Comparison of ENCODE assay signal across 12 cellular contexts in genomic region chr17:42181851-42182207, GRCh38. TPM values are rescaled to one million over a fixed set of nuclear protein-coding genes. Genes with fewer than 3 reads are reported as not detected.
DNase-seq lines count a peak whose midpoint lies in the region; ATAC-seq and TF ChIP-seq lines count a peak whose summit lies in the region.
"Had no signal": no experiment of that assay in that cellular context is flagged by ENCODE, and none has a peak within 500 bp of the region (broad histone marks: within the 10 kb centered on the region; RNA-seq: fewer than 3 reads in every experiment).

No MANE protein-coding gene starts in this region.

- H3K9me3 ChIP-seq in suprapubic skin: no peaks in the 10 kb centered on the region
- H3K9me3 ChIP-seq: esophagus muscularis mucosa, HAP-1, left lung, upper lobe of right lung had no signal

- POLR2A ChIA-PET in activated CD4-positive, alpha-beta T cell treated with anti-CD3 and anti-CD28 coated beads, Interleukin-2, amount 10 ng/mL, durations not matched to agents 7 days and 5 days (lab: Charles Lee): interaction anchor here (0.5 to 0.8 kb wide), 3 partner anchors 8 to 67 kb away, joined by 3 to 5 read pairs (median 4); partner anchors contain the start of gene GHDC
- POLR2A ChIA-PET in activated CD4-positive, alpha-beta memory T cell treated with anti-CD3 and anti-CD28 coated beads for 36 hours (lab: Charles Lee): interaction anchor here (1.1 to 2.3 kb wide), 4 partner anchors 12 to 164 kb away, joined by 3 to 7 read pairs (median 5); partner anchors contain the start of genes DNAJC7 and GHDC
- POLR2A ChIA-PET in naive thymus-derived CD8-positive, alpha-beta T cell (lab: Charles Lee): interaction anchor here (0.6 to 3.3 kb wide), 5 partner anchors 8 to 66 kb away, joined by 3 to 14 read pairs (median 3); partner anchors contain the start of gene GHDC

- H3K4me1 Mint-ChIP-seq in activated CD4-positive, alpha-beta T cell treated with anti-CD3 and anti-CD28 coated beads, Interleukin-2, amount 10 ng/mL, durations not matched to agents 7 days and 5 days: peaks cover 52% of the 10 kb centered on the region
- peaks cover 57% of the 10 kb centered on the region for H3K4me1 Mint-ChIP-seq in activated CD4-positive, alpha-beta memory T cell treated with anti-CD3 and anti-CD28 coated beads for 36 hours (ENCODE audit: low read depth)
- H3K4me1 Mint-ChIP-seq in naive thymus-derived CD8-positive, alpha-beta T cell: peaks cover 14 to 48% (median 46%) of the 10 kb centered on the region in 4 donors

- H3K36me3 Mint-ChIP-seq in activated CD4-positive, alpha-beta T cell treated with anti-CD3 and anti-CD28 coated beads, Interleukin-2, amount 10 ng/mL, durations not matched to agents 7 days and 5 days (ENCODE audit: low read depth): no peaks in the 10 kb centered on the region
- no peaks in the 10 kb centered on the region for H3K36me3 Mint-ChIP-seq in activated CD4-positive, alpha-beta memory T cell treated with anti-CD3 and anti-CD28 coated beads for 36 hours
- H3K36me3 Mint-ChIP-seq in naive thymus-derived CD8-positive, alpha-beta T cell: no peaks in the 10 kb centered on the region

- no peak for ATAC-seq in naive thymus-derived CD8-positive, alpha-beta T cell

- H3K27ac ChIP-seq in suprapubic skin: no peak overlapping the region
- H3K27ac ChIP-seq: coronary artery, esophagus muscularis mucosa, left lung, upper lobe of right lung had no signal

- intact Hi-C loops in activated CD4-positive, alpha-beta memory T cell treated with anti-CD3 and anti-CD28 coated beads for 36 hours (cut with micrococcal nuclease): loop anchor here (1.0 to 10.0 kb wide), 6 partner anchors 27 to 353 kb away; partner anchors contain the start of genes DNAJC7, NAGLU, RAB5C and STAT5A

- no peak for TF ChIP-seq POLR2A in suprapubic skin (IDR thresholded peaks at IDR 0.05)

- H3K27me3 Mint-ChIP-seq in activated CD4-positive, alpha-beta T cell treated with anti-CD3 and anti-CD28 coated beads, Interleukin-2, amount 10 ng/mL, durations not matched to agents 7 days and 5 days: peaks cover 25% of the 10 kb centered on the region
- H3K27me3 Mint-ChIP-seq in activated CD4-positive, alpha-beta memory T cell treated with anti-CD3 and anti-CD28 coated beads for 36 hours: peaks cover 2% of the 10 kb centered on the region
- peaks cover 7 to 43% (median 11%) of the 10 kb centered on the region in 5 donors for H3K27me3 Mint-ChIP-seq in naive thymus-derived CD8-positive, alpha-beta T cell

- no peaks in the 10 kb centered on the region for H3K36me3 ChIP-seq in suprapubic skin
- H3K36me3 ChIP-seq: esophagus muscularis mucosa, HAP-1, left lung, upper lobe of right lung had no signal

- CTCF ChIA-PET in activated CD4-positive, alpha-beta T cell treated with anti-CD3 and anti-CD28 coated beads, Interleukin-2, amount 10 ng/mL, durations not matched to agents 7 days and 5 days (lab: Charles Lee): interaction anchor here (0.5 to 4.1 kb wide), 26 partner anchors 8 to 345 kb away, joined by 3 to 28 read pairs (median 4); partner anchors contain the start of genes GHDC, NKIRAS2 and STAT3
- CTCF ChIA-PET in activated CD4-positive, alpha-beta memory T cell treated with anti-CD3 and anti-CD28 coated beads for 36 hours (lab: Charles Lee): interaction anchor here (0.7 to 3.7 kb wide), 31 partner anchors 8 to 371 kb away, joined by 3 to 26 read pairs (median 4); partner anchors contain the start of genes DHX58, DNAJC7, GHDC and KAT2A

- peak overlapping the region; percentile 60 for H3K4me3 Mint-ChIP-seq in activated CD4-positive, alpha-beta T cell treated with anti-CD3 and anti-CD28 coated beads, Interleukin-2, amount 10 ng/mL, durations not matched to agents 7 days and 5 days
- peak overlapping the region; percentile 51 for H3K4me3 Mint-ChIP-seq in activated CD4-positive, alpha-beta memory T cell treated with anti-CD3 and anti-CD28 coated beads for 36 hours
- H3K4me3 Mint-ChIP-seq in naive thymus-derived CD8-positive, alpha-beta T cell: peak overlapping the region in 9 of 10 donors; percentile 12 to 78 (median 66)

- no peak overlapping the region for H3K27ac Mint-ChIP-seq in activated CD4-positive, alpha-beta T cell treated with anti-CD3 and anti-CD28 coated beads, Interleukin-2, amount 10 ng/mL, durations not matched to agents 7 days and 5 days
- H3K27ac Mint-ChIP-seq in activated CD4-positive, alpha-beta memory T cell treated with anti-CD3 and anti-CD28 coated beads for 36 hours: no peak overlapping the region
- H3K27ac Mint-ChIP-seq in naive thymus-derived CD8-positive, alpha-beta T cell: peak overlapping the region in 1 of 10 donors; percentile 4

- H3K4me3 ChIP-seq in suprapubic skin: no peak overlapping the region

- WGBS in suprapubic skin: 80% methylated on average over 2 of the region's 2 CpGs

- peaks cover 28% of the 10 kb centered on the region for H3K4me1 ChIP-seq in suprapubic skin

- H3K27me3 ChIP-seq in suprapubic skin: peaks cover 46% of the 10 kb centered on the region

- TF ChIP-seq CTCF in suprapubic skin (IDR thresholded peaks at IDR 0.05): no peak

- DNase-seq in activated CD4-positive, alpha-beta T cell treated with anti-CD3 and anti-CD28 coated beads, Interleukin-2, amount 10 ng/mL, durations not matched to agents 7 days and 5 days: no peak
- DNase-seq in activated CD4-positive, alpha-beta T cell treated with anti-CD3 and anti-CD28 coated beads, Interleukin-2, amount 50 U/mL, for 48 hours: no peak
- no peak for DNase-seq in activated CD4-positive, alpha-beta memory T cell treated with anti-CD3 and anti-CD28 coated beads for 36 hours
- no peak for DNase-seq in naive thymus-derived CD8-positive, alpha-beta T cell
- no peak for DNase-seq in NK-92 treated with Interleukin-12 subunit alpha and Interleukin-12 subunit beta, amount 100 ng/mL, for 24 hours (lab: John Stamatoyannopoulos, UW)
- DNase-seq in suprapubic skin (ENCODE audit: low spot score in 2 of 2): no peak
- DNase-seq: T1000 had no signal

- no peaks in the 10 kb centered on the region for H3K9me3 Mint-ChIP-seq in activated CD4-positive, alpha-beta T cell treated with anti-CD3 and anti-CD28 coated beads, Interleukin-2, amount 10 ng/mL, durations not matched to agents 7 days and 5 days
- no peaks in the 10 kb centered on the region for H3K9me3 Mint-ChIP-seq in activated CD4-positive, alpha-beta memory T cell treated with anti-CD3 and anti-CD28 coated beads for 36 hours
- no peaks in the 10 kb centered on the region for H3K9me3 Mint-ChIP-seq in naive thymus-derived CD8-positive, alpha-beta T cell

- no peak for TF ChIP-seq EP300 in suprapubic skin (IDR thresholded peaks at IDR 0.05)

RNA-seq across cellular contexts. Expression of gene KCNH4, which starts 0.9 kb away (rescaled TPM):
- total RNA-seq in activated CD4-positive, alpha-beta T cell treated with anti-CD3 and anti-CD28 coated beads, Interleukin-2, amount 10 ng/mL, durations not matched to agents 7 days and 5 days: under 1 TPM; 0.15 to 0.17 TPM
- total RNA-seq in activated CD4-positive, alpha-beta memory T cell treated with anti-CD3 and anti-CD28 coated beads for 36 hours: under 1 TPM; 0.39 to 0.40 TPM
- total RNA-seq in naive thymus-derived CD8-positive, alpha-beta T cell: under 1 TPM; 0.11 to 0.18 TPM
- not detected for polyA plus RNA-seq in naive thymus-derived CD8-positive, alpha-beta T cell
- total RNA-seq in suprapubic skin: not detected

RNA-seq across cellular contexts. Expression of gene HCRT, which starts 3.4 kb away (rescaled TPM):
- total RNA-seq in activated CD4-positive, alpha-beta T cell treated with anti-CD3 and anti-CD28 coated beads, Interleukin-2, amount 10 ng/mL, durations not matched to agents 7 days and 5 days: not detected
- total RNA-seq in activated CD4-positive, alpha-beta memory T cell treated with anti-CD3 and anti-CD28 coated beads for 36 hours: not detected
- not detected for total RNA-seq in naive thymus-derived CD8-positive, alpha-beta T cell
- polyA plus RNA-seq in naive thymus-derived CD8-positive, alpha-beta T cell: not detected
- not detected for total RNA-seq in suprapubic skin
- total RNA-seq: esophagus muscularis mucosa, left lung, upper lobe of right lung had no signal

RNA-seq across cellular contexts. Expression of gene GHDC, which starts 12.5 kb away (rescaled TPM):
- total RNA-seq in activated CD4-positive, alpha-beta T cell treated with anti-CD3 and anti-CD28 coated beads, Interleukin-2, amount 10 ng/mL, durations not matched to agents 7 days and 5 days: 10 to 100 TPM; 15.3 to 15.5 TPM
- total RNA-seq in activated CD4-positive, alpha-beta memory T cell treated with anti-CD3 and anti-CD28 coated beads for 36 hours: 10 to 100 TPM; 13.1 to 13.5 TPM
- total RNA-seq in naive thymus-derived CD8-positive, alpha-beta T cell: 10 to 100 TPM; 25.8 to 29.6 TPM
- 10 to 100 TPM; 15.3 to 21.5 (median 17.3) TPM for polyA plus RNA-seq in naive thymus-derived CD8-positive, alpha-beta T cell
- 10 to 100 TPM; 14.6 to 22.8 (median 18.7) TPM for total RNA-seq in suprapubic skin

RNA-seq across cellular contexts. Expression of gene RAB5C, which starts 27.0 kb away (rescaled TPM):
- total RNA-seq in activated CD4-positive, alpha-beta T cell treated with anti-CD3 and anti-CD28 coated beads, Interleukin-2, amount 10 ng/mL, durations not matched to agents 7 days and 5 days: 100 to 1,000 TPM in 1 of 2 experiments, 10 to 100 TPM in 1; 97.1 to 108 TPM
- total RNA-seq in activated CD4-positive, alpha-beta memory T cell treated with anti-CD3 and anti-CD28 coated beads for 36 hours: 10 to 100 TPM; 47.8 to 52.4 TPM
- total RNA-seq in naive thymus-derived CD8-positive, alpha-beta T cell: 10 to 100 TPM; 63.6 to 73.5 TPM
- 10 to 100 TPM; 57.3 to 88.4 (median 60.6) TPM for polyA plus RNA-seq in naive thymus-derived CD8-positive, alpha-beta T cell
- 100 to 1,000 TPM in 1 of 4 donors, 10 to 100 TPM in 3; 94.4 to 105 (median 96.8) TPM for total RNA-seq in suprapubic skin

RNA-seq across cellular contexts. Expression of gene HSPB9, which starts 59.2 kb away (rescaled TPM):
- not detected for total RNA-seq in activated CD4-positive, alpha-beta T cell treated with anti-CD3 and anti-CD28 coated beads, Interleukin-2, amount 10 ng/mL, durations not matched to agents 7 days and 5 days
- not detected for total RNA-seq in activated CD4-positive, alpha-beta memory T cell treated with anti-CD3 and anti-CD28 coated beads for 36 hours
- total RNA-seq in naive thymus-derived CD8-positive, alpha-beta T cell: not detected
- not detected for polyA plus RNA-seq in naive thymus-derived CD8-positive, alpha-beta T cell
- under 1 TPM in 2 of 4 donors, not detected in 2; 0.31 to 0.48 TPM for total RNA-seq in suprapubic skin
- total RNA-seq: left lung, upper lobe of right lung had no signal
